ENCODE assay signal across 30 cellular contexts in genomic region chr3:13025778-13026518, GRCh38. TPM values are rescaled to one million over a fixed set of nuclear protein-coding genes. Genes with fewer than 3 reads are reported as not detected.
DNase-seq lines count a peak whose midpoint lies in the region; ATAC-seq and TF ChIP-seq lines count a peak whose summit lies in the region.
"Had no signal": no experiment of that assay in that cellular context is flagged by ENCODE, and none has a peak within 500 bp of the region (broad histone marks: within the 10 kb centered on the region; RNA-seq: fewer than 3 reads in every experiment).

No MANE protein-coding gene starts in this region.

- H3K4me3 Mint-ChIP-seq in chondrocyte (ENCODE audit: unreplicated experiment), result no peak overlapping the region
- no peak overlapping the region for H3K4me3 Mint-ChIP-seq in naive thymus-derived CD8-positive, alpha-beta T cell
- H3K4me3 Mint-ChIP-seq: activated CD4-positive, alpha-beta T cell treated with anti-CD3 and anti-CD28 coated beads for 36 hours; activated naive CD8-positive, alpha-beta T cell treated with anti-CD3 and anti-CD28 coated beads, Interleukin-2, amount 50 U/mL, for 24 hours; natural killer cell treated with Interleukin-12 subunit alpha and Interleukin-12 subunit beta and Interleukin-15 and Interleukin-18, amount 100 ng/mL, for 72 hours had no signal

- peaks cover 6 to 48% (median 29%) of the 10 kb centered on the region in 9 donors for H3K4me1 ChIP-seq in heart right ventricle
- H3K4me1 ChIP-seq in upper lobe of right lung, result no peaks in the 10 kb centered on the region
- peaks cover 0 to 25% (median 15%) of the 10 kb centered on the region in 4 donors for H3K4me1 ChIP-seq in sigmoid colon
- peaks cover 25 to 34% (median 26%) of the 10 kb centered on the region in 4 donors for H3K4me1 ChIP-seq in esophagus muscularis mucosa
- peaks cover 25 to 60% of the 10 kb centered on the region in 2 experiments for H3K4me1 ChIP-seq in SK-N-SH (ENCODE audit: control insufficient read depth in 1 of 2, insufficient read depth in 2 of 2, low read depth in 1 of 2, low read length in 1 of 2)

- TF ChIP-seq POLR2A in sigmoid colon (IDR thresholded peaks at IDR 0.05) (no peak), esophagus muscularis mucosa (IDR thresholded peaks at IDR 0.05; ENCODE audit: low read depth) (no peak)

- ATAC-seq in left ventricle myocardium superior (no peak), heart right ventricle (no peak), upper lobe of right lung (no peak)
- no peak for ATAC-seq in naive thymus-derived CD8-positive, alpha-beta T cell
- ATAC-seq: natural killer cell treated with Interleukin-12 subunit alpha and Interleukin-12 subunit beta and Interleukin-15 and Interleukin-18, amount 100 ng/mL, for 72 hours had no signal

- POLR2A ChIA-PET in naive thymus-derived CD8-positive, alpha-beta T cell (lab: Charles Lee), result interaction anchor here (0.6 to 1.0 kb wide), 2 partner anchors 13 to 37 kb away, joined by 3 to 4 read pairs; no protein-coding TSS in a partner anchor
- POLR2A ChIA-PET in SK-N-SH (lab: Yijun Ruan, JAX), result no interaction called here

- H2AFZ ChIP-seq in SK-N-SH (ENCODE audit: low read depth), result no peak overlapping the region

- peak overlapping the region; percentile 22 for H3K27ac Mint-ChIP-seq in chondrocyte (ENCODE audit: unreplicated experiment)
- H3K27ac Mint-ChIP-seq in naive thymus-derived CD8-positive, alpha-beta T cell, result peak overlapping the region in 6 of 10 donors; percentile 10 to 65 (median 29)
- H3K27ac Mint-ChIP-seq: activated CD4-positive, alpha-beta T cell treated with anti-CD3 and anti-CD28 coated beads for 36 hours; activated naive CD8-positive, alpha-beta T cell treated with anti-CD3 and anti-CD28 coated beads, Interleukin-2, amount 50 U/mL, for 24 hours had no signal

- H3K27me3 ChIP-seq in heart right ventricle (no peaks in the 10 kb centered on the region), upper lobe of right lung (no peaks in the 10 kb centered on the region), sigmoid colon (no peaks in the 10 kb centered on the region), esophagus muscularis mucosa (no peaks in the 10 kb centered on the region), SK-N-SH (ENCODE audit: insufficient read depth) (no peaks in the 10 kb centered on the region)
- H3K27me3 ChIP-seq: brain microvascular endothelial cell, left lung, ovary, thyroid gland had no signal

- no peaks in the 10 kb centered on the region for H3K9me3 Mint-ChIP-seq in chondrocyte (ENCODE audit: low read depth)
- no peaks in the 10 kb centered on the region for H3K9me3 Mint-ChIP-seq in naive thymus-derived CD8-positive, alpha-beta T cell
- H3K9me3 Mint-ChIP-seq: activated naive CD8-positive, alpha-beta T cell treated with anti-CD3 and anti-CD28 coated beads, Interleukin-2, amount 50 U/mL, for 24 hours had no signal

- no peaks in the 10 kb centered on the region for H3K79me2 ChIP-seq in SK-N-SH (ENCODE audit: insufficient read depth)

- no peak for TF ChIP-seq CTCF in heart right ventricle (IDR thresholded peaks at IDR 0.05)
- TF ChIP-seq CTCF in chondrocyte (IDR thresholded peaks at IDR 0.05), result no peak
- no peak for TF ChIP-seq CTCF in upper lobe of right lung (IDR thresholded peaks at IDR 0.05)
- no peak for TF ChIP-seq CTCF in sigmoid colon (IDR thresholded peaks at IDR 0.05)
- TF ChIP-seq CTCF in esophagus muscularis mucosa (IDR thresholded peaks at IDR 0.05), result no peak
- no peak for TF ChIP-seq CTCF in SK-N-SH (IDR thresholded peaks at IDR 0.05)

- no peak overlapping the region for H3K4me3 ChIP-seq in heart right ventricle
- no peak overlapping the region for H3K4me3 ChIP-seq in upper lobe of right lung
- H3K4me3 ChIP-seq in sigmoid colon, result no peak overlapping the region
- H3K4me3 ChIP-seq in esophagus muscularis mucosa, result no peak overlapping the region
- no peak overlapping the region for H3K4me3 ChIP-seq in SK-N-SH (ENCODE audit: low read depth in 2 of 2, low read length in 1 of 2)
- H3K4me3 ChIP-seq: left lung, ovary, thyroid gland had no signal

- no peak overlapping the region for H3K27ac ChIP-seq in heart right ventricle
- no peak overlapping the region for H3K27ac ChIP-seq in upper lobe of right lung
- H3K27ac ChIP-seq in sigmoid colon, result no peak overlapping the region
- H3K27ac ChIP-seq in esophagus muscularis mucosa (replicated peaks in 1 of 4), result no peak overlapping the region
- H3K27ac ChIP-seq in SK-N-SH (ENCODE audit: low read depth in 2 of 2, low read length in 1 of 2), result no peak overlapping the region; a peak in 1 of 4 replicates
- H3K27ac ChIP-seq: brain microvascular endothelial cell, left lung, ovary, thyroid gland had no signal

- TF ChIP-seq EP300 in sigmoid colon (IDR thresholded peaks at IDR 0.05) (no peak), esophagus muscularis mucosa (IDR thresholded peaks at IDR 0.05) (no peak), SK-N-SH (IDR thresholded peaks at IDR 0.05; ENCODE audit: borderline replicate concordance in 1 of 2, low read depth in 1 of 2, low read length in 1 of 2) (no peak)

- no peaks in the 10 kb centered on the region for H4K20me1 ChIP-seq in SK-N-SH (ENCODE audit: insufficient read depth)

- peaks cover 45% of the 10 kb centered on the region for H3K4me1 Mint-ChIP-seq in chondrocyte (ENCODE audit: low read depth)
- peaks cover 0 to 22% (median 11%) of the 10 kb centered on the region in 4 donors for H3K4me1 Mint-ChIP-seq in naive thymus-derived CD8-positive, alpha-beta T cell
- H3K4me1 Mint-ChIP-seq: activated CD4-positive, alpha-beta T cell treated with anti-CD3 and anti-CD28 coated beads for 36 hours had no signal

- WGBS in heart right ventricle, 2 donors, result 94% methylated on average over 10 of the region's 10 CpGs
- 88 to 91% methylated on average over 10 of the region's 10 CpGs for WGBS in sigmoid colon, 2 donors
- 92% methylated on average over 10 of the region's 10 CpGs for WGBS in esophagus muscularis mucosa
- 85% methylated on average over 10 of the region's 10 CpGs for WGBS in SK-N-SH (ENCODE audit: low lambda C conversion rate)

- H3F3A ChIP-seq in SK-N-SH (replicated peaks; ENCODE audit: insufficient read depth), result peaks cover 3% of the 10 kb centered on the region

- CTCF ChIA-PET in SK-N-SH (lab: Yijun Ruan, JAX), result interaction anchor here (0.6 to 1.8 kb wide), 3 partner anchors 11 to 66 kb away, joined by 3 to 5 read pairs (median 3); no protein-coding TSS in a partner anchor

- peaks cover 3% of the 10 kb centered on the region for H3K36me3 Mint-ChIP-seq in chondrocyte (ENCODE audit: low read depth)
- no peaks in the 10 kb centered on the region for H3K36me3 Mint-ChIP-seq in naive thymus-derived CD8-positive, alpha-beta T cell
- H3K36me3 Mint-ChIP-seq: natural killer cell treated with Interleukin-12 subunit alpha and Interleukin-12 subunit beta and Interleukin-15 and Interleukin-18, amount 100 ng/mL, for 72 hours had no signal

- H3K9ac ChIP-seq in SK-N-SH, result no peak overlapping the region

- H3K9me2 ChIP-seq in SK-N-SH, result no peaks in the 10 kb centered on the region

- DNase-seq in left ventricle myocardium superior, result peak; percentile 16
- no peak for DNase-seq in heart right ventricle
- DNase-seq in chondrocyte (ENCODE audit: low spot score), result peak; percentile 50
- DNase-seq in naive thymus-derived CD8-positive, alpha-beta T cell, result peak in 1 of 10 donors; percentile 59
- DNase-seq in upper lobe of right lung, result peak; percentile 39
- no peak for DNase-seq in sigmoid colon
- DNase-seq in esophagus muscularis mucosa (ENCODE audit: extremely low spot score), result no peak
- DNase-seq in SK-N-SH, result no peak
- DNase-seq: activated CD8-positive, alpha-beta memory T cell treated with anti-CD3 and anti-CD28 coated beads for 24 hours; activated gamma-delta T cell; activated T-cell treated with anti-CD3 and anti-CD28 coated beads, Interleukin-2, amount 50 U/mL, for 1 hour; DMS153; effector CD8-positive, alpha-beta T cell; erythroblast; Karpas-422; midbrain; NCI-H1694 treated with DMSO at 0.1 percent for 48 hours; NCI-H2171; NCI-H510A; retina; stimulated activated CD4-positive, alpha-beta T cell treated with anti-CD3 and anti-CD28 coated beads, Interleukin-12 subunit alpha, Interleukin-12 subunit beta, amount 100 ng/mL, for 4 hours; stimulated activated CD4-positive, alpha-beta T cell treated with anti-CD3 and anti-CD28 coated beads, Interleukin-4, amount 100 ng/mL, for 24 hours; stimulated activated naive CD4-positive, alpha-beta T cell; thyroid gland had no signal

- H3K36me3 ChIP-seq in heart right ventricle, result no peaks in the 10 kb centered on the region
- no peaks in the 10 kb centered on the region for H3K36me3 ChIP-seq in upper lobe of right lung
- H3K36me3 ChIP-seq in sigmoid colon, result no peaks in the 10 kb centered on the region
- no peaks in the 10 kb centered on the region for H3K36me3 ChIP-seq in esophagus muscularis mucosa
- H3K36me3 ChIP-seq in SK-N-SH (replicated peaks in 1 of 2; ENCODE audit: control insufficient read depth in 1 of 2, insufficient read depth in 2 of 2, low read length in 1 of 2), result no peaks in the 10 kb centered on the region
- H3K36me3 ChIP-seq: brain microvascular endothelial cell, left lung, ovary, thyroid gland had no signal

- no peak overlapping the region for H3K4me2 ChIP-seq in SK-N-SH

- TF ChIP-seq RAD21 in SK-N-SH (IDR thresholded peaks at IDR 0.05; ENCODE audit: low read length), result no peak

- no peaks in the 10 kb centered on the region for H3K9me3 ChIP-seq in heart right ventricle
- H3K9me3 ChIP-seq in upper lobe of right lung, result no peaks in the 10 kb centered on the region
- H3K9me3 ChIP-seq in sigmoid colon, result no peaks in the 10 kb centered on the region
- H3K9me3 ChIP-seq in esophagus muscularis mucosa, result no peaks in the 10 kb centered on the region
- H3K9me3 ChIP-seq in SK-N-SH, result no peaks in the 10 kb centered on the region
- H3K9me3 ChIP-seq: left lung, ovary, thyroid gland had no signal

- peaks cover 5% of the 10 kb centered on the region for H3K27me3 Mint-ChIP-seq in chondrocyte (ENCODE audit: low read depth)
- H3K27me3 Mint-ChIP-seq in naive thymus-derived CD8-positive, alpha-beta T cell, result peaks cover 0 to 2% (median 0%) of the 10 kb centered on the region in 5 donors
- H3K27me3 Mint-ChIP-seq: activated CD4-positive, alpha-beta T cell treated with anti-CD3 and anti-CD28 coated beads for 36 hours; activated naive CD8-positive, alpha-beta T cell treated with anti-CD3 and anti-CD28 coated beads, Interleukin-2, amount 50 U/mL, for 24 hours; natural killer cell treated with Interleukin-12 subunit alpha and Interleukin-12 subunit beta and Interleukin-15 and Interleukin-18, amount 100 ng/mL, for 72 hours had no signal

- intact Hi-C loops in left ventricle myocardium superior (cut with micrococcal nuclease) (no loop called here), heart right ventricle (cut with DNase I) (no loop called here), upper lobe of right lung (cut with DNase I) (no loop called here), sigmoid colon (cut with DNase I) (no loop called here), esophagus muscularis mucosa (cut with DNase I) (no loop called here)

RNA-seq across cellular contexts. Expression of gene IQSEC1, which starts 47.3 kb away (rescaled TPM):
- total RNA-seq in left ventricle myocardium superior, result 95.1 TPM
- 10 to 100 TPM; 55.9 to 73.9 (median 60.7) TPM for total RNA-seq in heart right ventricle
- 10 to 100 TPM; 13.1 to 29.7 TPM for polyA plus RNA-seq in heart right ventricle
- total RNA-seq in chondrocyte, result 37.2 to 43.3 TPM (median 38.2 TPM) in 3 replicates
- 10 to 100 TPM; 43.4 to 47.7 TPM for total RNA-seq in naive thymus-derived CD8-positive, alpha-beta T cell
- polyA plus RNA-seq in naive thymus-derived CD8-positive, alpha-beta T cell, result 10 to 100 TPM; 13.7 to 23.7 (median 15.7) TPM
- total RNA-seq in upper lobe of right lung, result 61.6 TPM
- 10 to 100 TPM; 23.9 to 39.1 (median 26.2) TPM for total RNA-seq in sigmoid colon
- polyA plus RNA-seq in sigmoid colon, result 10 to 100 TPM in 1 of 3 donors, 1 to 10 TPM in 2; 2.5 to 20.7 (median 4.2) TPM
- 10 to 100 TPM; 56.1 to 99.5 (median 78.2) TPM for total RNA-seq in esophagus muscularis mucosa
- 4.4 and 6.2 TPM in 2 replicates for polyA plus RNA-seq in SK-N-SH (2012; rRNA removed)
- polyA plus RNA-seq in SK-N-SH (2012; cell fraction: cytosol; rRNA removed), result 4.2 and 5.9 TPM in 2 replicates
- 23.8 and 26.1 TPM in 2 replicates for polyA plus RNA-seq in SK-N-SH (2012; cell fraction: nucleus; rRNA removed)

Comparison
In these comparisons a context has a peak if more than half of its experiments do, and no peak if none do; other contexts are left out.
1. DNase-seq: peak in left ventricle myocardium superior (single experiment), chondrocyte (single experiment) and upper lobe of right lung (single experiment); none in heart right ventricle (0 of 2), sigmoid colon (single experiment), esophagus muscularis mucosa (single experiment) and SK-N-SH (single experiment).